In the genomic region with DNA sequence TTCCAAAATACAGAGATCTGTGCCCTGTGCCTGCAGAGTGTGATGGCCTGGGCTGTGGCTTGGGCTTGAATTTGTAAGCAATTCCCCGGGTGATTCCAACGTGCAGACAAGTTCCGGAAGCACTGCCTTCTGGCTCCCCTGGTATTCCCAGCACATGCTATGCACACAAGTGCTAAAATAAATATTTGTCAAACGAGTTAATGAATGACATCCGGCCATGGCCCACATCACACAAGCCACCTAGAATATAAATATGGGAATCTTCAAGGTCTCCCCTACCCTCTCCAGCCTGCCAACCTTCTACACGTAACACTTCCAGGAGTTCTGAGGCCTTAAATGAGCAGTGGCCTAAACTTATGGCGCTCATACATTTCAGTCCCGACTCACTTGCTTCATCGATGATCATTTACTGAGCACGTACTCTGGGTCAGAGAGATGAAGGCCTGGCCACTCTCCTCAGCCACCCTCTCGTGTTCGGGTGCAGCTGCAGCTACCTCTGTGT, we compare ENCODE assay signal across 31 cellular contexts. TPM values are rescaled to one million over a fixed set of nuclear protein-coding genes. Genes with fewer than 3 reads are reported as not detected.
DNase-seq lines count a peak whose midpoint lies in the region; ATAC-seq and FAIRE-seq lines count a peak whose summit lies in the region.
"Had no signal": no experiment of that assay in that cellular context is flagged by ENCODE, and none has a peak within 500 bp of the region (broad histone marks: within the 10 kb centered on the region; RNA-seq: fewer than 3 reads in every experiment).

No MANE protein-coding gene starts in this region.

- H3K9ac ChIP-seq in neuronal stem cell (ENCODE audit: low read depth, low read length, poor library complexity) (no peak overlapping the region), trophoblast cell (ENCODE audit: low read length) (no peak overlapping the region)

- no peak overlapping the region for H3K27ac ChIP-seq in neuronal stem cell (replicated peaks; ENCODE audit: low read length)
- no peak overlapping the region for H3K27ac ChIP-seq in trophoblast cell (ENCODE audit: low read depth, low read length)
- H3K27ac ChIP-seq: ascending aorta, cardiac muscle cell, Peyer's patch, suprapubic skin had no signal

- no peak for FAIRE-seq in RCC 7860 (lab: Jason Lieb, UNC)
- FAIRE-seq: urothelium cell line had no signal

- H2BK120ac ChIP-seq in neuronal stem cell (ENCODE audit: low read depth, low read length) (no peak overlapping the region), trophoblast cell (ENCODE audit: insufficient read depth, low read length, poor library complexity) (no peak overlapping the region)

- no peak overlapping the region for H4K12ac ChIP-seq in trophoblast cell (ENCODE audit: low read depth, low read length)

- H2BK12ac ChIP-seq in neuronal stem cell (ENCODE audit: low read length): peak overlapping the region; percentile 31
- H2BK12ac ChIP-seq in trophoblast cell (ENCODE audit: low read length): no peak overlapping the region

- H3K9me3 Mint-ChIP-seq in activated T-cell treated with anti-CD3 and anti-CD28 coated beads, Interleukin-2, amount 50 U/mL, for 24 hours: no peaks in the 10 kb centered on the region
- H3K9me3 Mint-ChIP-seq: activated CD4-positive, alpha-beta memory T cell treated with anti-CD3 and anti-CD28 coated beads, Interleukin-2, amount 10 ng/mL, durations not matched to agents 7 days and 5 days; activated naive CD8-positive, alpha-beta T cell treated with anti-CD3 and anti-CD28 coated beads, Interleukin-2, amount 10 ng/mL, durations not matched to agents 7 days and 5 days; CD4-positive, alpha-beta memory T cell; effector memory CD8-positive, alpha-beta T cell; natural killer cell; stimulated activated naive B cell treated with anti-CD40 and anti-IgM and Interleukin-4, amounts not matched to agents 10 μg/mL and 1 μg/mL and 100 μg/mL, for 72 hours had no signal

- H3K4me1 ChIP-seq in neuronal stem cell (ENCODE audit: control insufficient read depth in 2 of 2, insufficient read depth in 1 of 2, low read depth in 1 of 2, low read length in 2 of 2) (peaks cover 0 to 6% of the 10 kb centered on the region in 2 donors), trophoblast cell (ENCODE audit: control insufficient read depth in 1 of 2, insufficient read depth in 2 of 2, low read length in 2 of 2) (no peaks in the 10 kb centered on the region)
- H3K4me1 ChIP-seq: ascending aorta, Peyer's patch, suprapubic skin had no signal

- H3K4me3 ChIP-seq in neuronal stem cell (ENCODE audit: low read length in 2 of 2) (no peak overlapping the region), trophoblast cell (ENCODE audit: low read depth, low read length) (no peak overlapping the region)
- H3K4me3 ChIP-seq: ascending aorta, cardiac muscle cell, Peyer's patch, suprapubic skin had no signal

- WGBS in neuronal stem cell (ENCODE audit: extremely low coverage in 2 of 2, insufficient read length in 2 of 2, insufficient replicate concordance in 1 of 2), 2 donors: no CpG with 5 or more reads among the region's 12 CpGs
- no CpG with 5 or more reads among the region's 12 CpGs for WGBS in trophoblast cell (ENCODE audit: extremely low coverage, insufficient coverage, insufficient read length)

- no peaks in the 10 kb centered on the region for H3K4me1 Mint-ChIP-seq in activated T-cell treated with anti-CD3 and anti-CD28 coated beads, Interleukin-2, amount 50 U/mL, for 24 hours (ENCODE audit: low read depth)
- H3K4me1 Mint-ChIP-seq: activated CD4-positive, alpha-beta memory T cell treated with anti-CD3 and anti-CD28 coated beads, Interleukin-2, amount 10 ng/mL, durations not matched to agents 7 days and 5 days; activated naive CD8-positive, alpha-beta T cell treated with anti-CD3 and anti-CD28 coated beads, Interleukin-2, amount 10 ng/mL, durations not matched to agents 7 days and 5 days; CD4-positive, alpha-beta memory T cell; natural killer cell; stimulated activated naive B cell treated with anti-CD40 and anti-IgM and Interleukin-4, amounts not matched to agents 10 μg/mL and 1 μg/mL and 100 μg/mL, for 72 hours had no signal

- H2BK15ac ChIP-seq in neuronal stem cell (ENCODE audit: low read length): no peak overlapping the region

- H2BK5ac ChIP-seq in neuronal stem cell (ENCODE audit: low read length) (no peak overlapping the region), trophoblast cell (ENCODE audit: low read depth, low read length, poor library complexity) (no peak overlapping the region)

- H4K8ac ChIP-seq in neuronal stem cell (ENCODE audit: low read depth, low read length) (no peak overlapping the region), trophoblast cell (ENCODE audit: low read depth, low read length) (no peak overlapping the region)

- H3K18ac ChIP-seq in neuronal stem cell (ENCODE audit: low read length) (no peak overlapping the region), trophoblast cell (ENCODE audit: low read length) (no peak overlapping the region)

- peaks cover 97% of the 10 kb centered on the region for H3K36me3 Mint-ChIP-seq in activated T-cell treated with anti-CD3 and anti-CD28 coated beads, Interleukin-2, amount 50 U/mL, for 24 hours (ENCODE audit: low read depth)

- H3K9me3 ChIP-seq in neuronal stem cell (replicated peaks in 1 of 2; ENCODE audit: control insufficient read depth in 2 of 2, insufficient read depth in 1 of 2, low read depth in 1 of 2, low read length in 2 of 2): no peaks in the 10 kb centered on the region
- H3K9me3 ChIP-seq in trophoblast cell (ENCODE audit: insufficient read depth, low read depth, low read length): no peaks in the 10 kb centered on the region
- H3K9me3 ChIP-seq: ascending aorta, Peyer's patch, suprapubic skin had no signal

- H3K36me3 ChIP-seq in neuronal stem cell (replicated peaks in 1 of 2; ENCODE audit: control insufficient read depth in 2 of 2, insufficient read depth in 2 of 2, low read length in 2 of 2) (peaks cover 22 to 97% of the 10 kb centered on the region in 2 donors), trophoblast cell (ENCODE audit: control insufficient read depth in 1 of 2, insufficient read depth in 2 of 2, low read length in 2 of 2) (peaks cover 28 to 34% of the 10 kb centered on the region in 2 experiments)

- intact Hi-C loops in left colon (cut with DNase I, micrococcal nuclease): no loop called here

- no peaks in the 10 kb centered on the region for H3K27me3 ChIP-seq in neuronal stem cell (ENCODE audit: control insufficient read depth in 3 of 3, insufficient read depth in 3 of 3, low read depth in 1 of 3, low read length in 3 of 3)
- H3K27me3 ChIP-seq in trophoblast cell (ENCODE audit: insufficient read depth, low read length): no peaks in the 10 kb centered on the region
- H3K27me3 ChIP-seq: ascending aorta, cardiac muscle cell, Peyer's patch, suprapubic skin had no signal

- H3K27ac Mint-ChIP-seq in activated T-cell treated with anti-CD3 and anti-CD28 coated beads, Interleukin-2, amount 50 U/mL, for 24 hours: peak overlapping the region; percentile 37
- H3K27ac Mint-ChIP-seq: activated CD4-positive, alpha-beta memory T cell treated with anti-CD3 and anti-CD28 coated beads, Interleukin-2, amount 10 ng/mL, durations not matched to agents 7 days and 5 days; activated naive CD8-positive, alpha-beta T cell treated with anti-CD3 and anti-CD28 coated beads, Interleukin-2, amount 10 ng/mL, durations not matched to agents 7 days and 5 days; natural killer cell; stimulated activated naive B cell treated with anti-CD40 and anti-IgM and Interleukin-4, amounts not matched to agents 10 μg/mL and 1 μg/mL and 100 μg/mL, for 72 hours had no signal

- no peak overlapping the region for H3K23ac ChIP-seq in neuronal stem cell (ENCODE audit: low read depth, low read length, poor library complexity)
- H3K23ac ChIP-seq in trophoblast cell (ENCODE audit: low read length): no peak overlapping the region

- H3K4me3 Mint-ChIP-seq in activated T-cell treated with anti-CD3 and anti-CD28 coated beads, Interleukin-2, amount 50 U/mL, for 24 hours: no peak overlapping the region
- H3K4me3 Mint-ChIP-seq: activated CD4-positive, alpha-beta memory T cell treated with anti-CD3 and anti-CD28 coated beads, Interleukin-2, amount 10 ng/mL, durations not matched to agents 7 days and 5 days; activated naive CD8-positive, alpha-beta T cell treated with anti-CD3 and anti-CD28 coated beads, Interleukin-2, amount 10 ng/mL, durations not matched to agents 7 days and 5 days; CD4-positive, alpha-beta memory T cell; effector memory CD8-positive, alpha-beta T cell; natural killer cell; stimulated activated naive B cell treated with anti-CD40 and anti-IgM and Interleukin-4, amounts not matched to agents 10 μg/mL and 1 μg/mL and 100 μg/mL, for 72 hours had no signal

- no peak overlapping the region for H3K4me2 ChIP-seq in neuronal stem cell (ENCODE audit: insufficient read depth, low read length, poor library complexity, severe bottlenecking)
- no peak overlapping the region for H3K4me2 ChIP-seq in trophoblast cell (ENCODE audit: low read length)

- H3K4ac ChIP-seq in neuronal stem cell (ENCODE audit: low read length) (no peak overlapping the region), trophoblast cell (ENCODE audit: low read depth, low read length) (no peak overlapping the region)

- H3K79me1 ChIP-seq in neuronal stem cell (ENCODE audit: low read depth, low read length) (peaks cover 2% of the 10 kb centered on the region), trophoblast cell (ENCODE audit: low read length) (no peaks in the 10 kb centered on the region)

- peak; percentile 91 for ATAC-seq in left colon
- ATAC-seq in HG02973 (IDR thresholded peaks at IDR 0.05; ENCODE audit: unreplicated experiment): no peak
- ATAC-seq: effector memory CD8-positive, alpha-beta T cell; left ventricle myocardium superior; natural killer cell; stimulated activated naive B cell treated with anti-CD40 and anti-IgM and Interleukin-4, amounts not matched to agents 10 μg/mL and 1 μg/mL and 100 μg/mL, for 72 hours had no signal

- no peak overlapping the region for H2AFZ ChIP-seq in neuronal stem cell (ENCODE audit: low read length)
- no peak overlapping the region for H2AFZ ChIP-seq in trophoblast cell (ENCODE audit: insufficient read depth, low read length, poor library complexity)

- no peak overlapping the region for H3K14ac ChIP-seq in neuronal stem cell (ENCODE audit: low read length)
- H3K14ac ChIP-seq in trophoblast cell (ENCODE audit: low read length): no peak overlapping the region

- H3K27me3 Mint-ChIP-seq in activated T-cell treated with anti-CD3 and anti-CD28 coated beads, Interleukin-2, amount 50 U/mL, for 24 hours: no peaks in the 10 kb centered on the region
- H3K27me3 Mint-ChIP-seq: activated CD4-positive, alpha-beta memory T cell treated with anti-CD3 and anti-CD28 coated beads, Interleukin-2, amount 10 ng/mL, durations not matched to agents 7 days and 5 days; activated naive CD8-positive, alpha-beta T cell treated with anti-CD3 and anti-CD28 coated beads, Interleukin-2, amount 10 ng/mL, durations not matched to agents 7 days and 5 days; CD4-positive, alpha-beta memory T cell; effector memory CD8-positive, alpha-beta T cell; stimulated activated naive B cell treated with anti-CD40 and anti-IgM and Interleukin-4, amounts not matched to agents 10 μg/mL and 1 μg/mL and 100 μg/mL, for 72 hours had no signal

- DNase-seq in activated T-cell treated with anti-CD3 and anti-CD28 coated beads, Interleukin-2, amount 50 U/mL, for 24 hours: no peak
- no peak for DNase-seq in activated T-cell treated with anti-CD3 and anti-CD28 coated beads, Interleukin-2, amount 50 U/mL, for 48 hours
- DNase-seq in left colon (peak in 1 of 2 donors; percentile 26), neuronal stem cell (ENCODE audit: low spot score) (no peak), trophoblast cell (no peak), KG1 (lab: John Stamatoyannopoulos, UW) (no peak), RCC 7860 (ENCODE audit: low spot score) (no peak)
- DNase-seq: activated CD4-positive, alpha-beta memory T cell treated with anti-CD3 and anti-CD28 coated beads, Interleukin-2, amount 10 ng/mL, durations not matched to agents 7 days and 5 days; activated CD4-positive, CD25-positive, alpha-beta regulatory T cell treated with anti-CD3 and anti-CD28 coated beads, Interleukin-2, amount 50 U/mL, for 72 hours; activated effector memory CD4-positive, alpha-beta T cell treated with anti-CD3 and anti-CD28 coated beads, Interleukin-2, amount 50 U/mL, for 16 hours; activated naive CD8-positive, alpha-beta T cell treated with anti-CD3 and anti-CD28 coated beads, Interleukin-2, amount 10 ng/mL, durations not matched to agents 7 days and 5 days; activated T-cell treated with anti-CD3 and anti-CD28 coated beads for 4 hours; CD4-positive, alpha-beta memory T cell; cortex of kidney; effector memory CD8-positive, alpha-beta T cell; erythroblast; H7; left ventricle myocardium superior; MM.1S; natural killer cell; NCI-H1930; NCI-H2227 treated with DMSO at 0.1 percent for 48 hours; NCI-H774; Peyer's patch; SIG-M5; stimulated activated naive B cell treated with anti-CD40 and anti-IgM and Interleukin-4, amounts not matched to agents 10 μg/mL and 1 μg/mL and 100 μg/mL, for 72 hours had no signal

- H4K91ac ChIP-seq in neuronal stem cell (ENCODE audit: low read depth, low read length, poor library complexity): no peak overlapping the region
- no peak overlapping the region for H4K91ac ChIP-seq in trophoblast cell (ENCODE audit: low read depth, low read length)

- H3K79me2 ChIP-seq in trophoblast cell (ENCODE audit: control insufficient read depth, insufficient read depth, low read length, poor library complexity): no peaks in the 10 kb centered on the region

- H2AK5ac ChIP-seq in neuronal stem cell (ENCODE audit: low read depth, low read length) (no peak overlapping the region), trophoblast cell (ENCODE audit: low read length) (no peak overlapping the region)

RNA-seq across cellular contexts. Expression of a gene that starts 21.3 kb away (rescaled TPM):
- total RNA-seq in left colon: 10 to 100 TPM; 41.8 to 65.8 TPM
- 95.6 TPM for polyA plus RNA-seq in neuronal stem cell (2013, experiment 1 of 2)
- 95.4 TPM for polyA plus RNA-seq in neuronal stem cell (2013, experiment 2 of 2)
- polyA plus RNA-seq in trophoblast cell (2013): 70.6 and 71.2 TPM in 2 replicates
